9 cellular contexts compared by ENCODE assay signal in the genomic region with DNA sequence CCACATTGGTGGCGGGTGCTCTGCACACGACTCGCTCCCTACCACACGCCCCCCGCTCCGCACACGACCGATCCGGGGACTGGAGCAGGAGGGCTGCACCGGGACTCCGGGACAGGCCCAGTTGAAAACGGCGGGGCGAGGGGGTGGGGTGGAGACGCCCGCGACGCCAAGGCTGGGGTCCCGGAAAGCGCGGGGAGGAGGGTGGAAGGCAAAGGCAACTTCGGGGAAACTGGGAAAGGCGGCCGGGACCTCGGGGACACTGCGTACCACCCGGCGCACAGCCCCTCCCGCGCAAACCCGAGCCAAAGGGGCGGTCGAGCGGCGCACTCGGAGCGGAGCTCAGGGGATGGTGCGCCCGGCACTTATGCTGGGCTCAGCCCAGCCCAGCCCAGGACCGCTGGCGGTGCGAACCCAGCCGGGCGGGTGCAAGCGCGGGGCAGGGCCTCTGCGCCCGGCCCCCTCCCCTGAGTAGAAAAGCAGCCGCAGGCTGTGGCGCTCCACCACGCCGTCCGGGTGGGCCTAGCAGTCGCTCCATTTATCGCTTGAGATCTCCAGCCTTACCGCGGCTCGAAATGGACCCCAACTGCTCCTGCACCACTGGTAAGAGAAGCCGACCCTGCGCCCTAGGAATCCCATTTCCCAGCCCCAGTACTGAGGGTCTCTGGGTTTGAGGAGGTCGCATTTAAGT. TPM values are rescaled to one million over a fixed set of nuclear protein-coding genes. Genes with fewer than 3 reads are reported as not detected.
DNase-seq lines count a peak whose midpoint lies in the region; ATAC-seq, FAIRE-seq and TF ChIP-seq lines count a peak whose summit lies in the region.
"Had no signal": no experiment of that assay in that cellular context is flagged by ENCODE, and none has a peak within 500 bp of the region (broad histone marks: within the 10 kb centered on the region; RNA-seq: fewer than 3 reads in every experiment).

A gene (plus strand): TSS at position 500 of the 688 bp plus-strand sequence. CDS start 73 bp downstream, at position 573.

- H3K27ac ChIP-seq in cardiac muscle cell, result no peak within 1 kb of the TSS
- H3K27ac ChIP-seq in pancreas, result peak within 1 kb of the TSS; percentile 64 to 74 (median 68)

- peak; percentile 59 to 70 for ATAC-seq in activated T-cell treated with anti-CD3 and anti-CD28 coated beads, Interleukin-2, amount 50 U/mL, for 72 hours (replicated peaks in 1 of 2)
- peak; percentile 79 to 91 (median 88) for ATAC-seq in pancreas
- ATAC-seq in HG03469 (IDR thresholded peaks at IDR 0.05; ENCODE audit: unreplicated experiment), result no peak
- ATAC-seq in GM19397 (IDR thresholded peaks at IDR 0.05; ENCODE audit: unreplicated experiment), result no peak

- H3K9me3 ChIP-seq in cardiac muscle cell (ENCODE audit: low read depth), result no peaks in the 10 kb centered on the region
- no peaks in the 10 kb centered on the region for H3K9me3 ChIP-seq in pancreas

- peaks cover 71% of the 10 kb centered on the region for H3K27me3 Mint-ChIP-seq in activated T-cell treated with anti-CD3 and anti-CD28 coated beads, Interleukin-2, amount 50 U/mL, for 72 hours (ENCODE audit: low read depth)

- no peak for TF ChIP-seq CTCF in cardiac muscle cell (IDR thresholded peaks at IDR 0.05; ENCODE audit: low read depth, low read length)
- TF ChIP-seq CTCF in pancreas (IDR thresholded peaks at IDR 0.05), result no peak
- TF ChIP-seq CTCF in GM10248 (IDR thresholded peaks at IDR 0.05; ENCODE audit: control extremely low read depth, extremely low read depth, low read depth, missing control alignments), result no peak

- H3K9me3 Mint-ChIP-seq in activated T-cell treated with anti-CD3 and anti-CD28 coated beads, Interleukin-2, amount 50 U/mL, for 72 hours, result no peaks in the 10 kb centered on the region

- H3K36me3 ChIP-seq in cardiac muscle cell, result no peaks in the 10 kb centered on the region
- no peaks in the 10 kb centered on the region for H3K36me3 ChIP-seq in pancreas

- peak; percentile 72 for DNase-seq in DMS53 (lab: John Stamatoyannopoulos, UW)
- peak in 1 of 2 donors; percentile 39 for DNase-seq in activated T-cell treated with anti-CD3 and anti-CD28 coated beads, Interleukin-2, amount 50 U/mL, for 72 hours
- peak; percentile 21 to 28 for DNase-seq in cardiac muscle cell (ENCODE audit: low read depth in 1 of 2, low spot score in 1 of 2)
- peak in 5 of 6 donors; percentile 72 to 83 (median 73) for DNase-seq in pancreas
- no peak for DNase-seq in GM10248 (ENCODE audit: extremely low spot score)
- no peak for DNase-seq in DMS153 (lab: John Stamatoyannopoulos, UW)

- no peak within 1 kb of the TSS for H3K27ac Mint-ChIP-seq in activated T-cell treated with anti-CD3 and anti-CD28 coated beads, Interleukin-2, amount 50 U/mL, for 72 hours

- FAIRE-seq in pancreas (lab: Jason Lieb, UNC), result no peak
- FAIRE-seq: colon had no signal

- H3K4me1 ChIP-seq in cardiac muscle cell (ENCODE audit: low read depth) (no peaks in the 10 kb centered on the region), pancreas (peaks cover 0 to 2% (median 0%) of the 10 kb centered on the region in 3 donors)

- peaks cover 47% of the 10 kb centered on the region for H3K4me1 Mint-ChIP-seq in activated T-cell treated with anti-CD3 and anti-CD28 coated beads, Interleukin-2, amount 50 U/mL, for 72 hours (ENCODE audit: low read depth)

- peak within 1 kb of the TSS; percentile 20 for H3K4me3 ChIP-seq in cardiac muscle cell
- peak within 1 kb of the TSS; percentile 24 to 65 (median 50) for H3K4me3 ChIP-seq in pancreas

- intact Hi-C loops in pancreas (cut with DNase I), result no loop called here

- peak within 1 kb of the TSS; percentile 76 to 85 for H3K4me3 Mint-ChIP-seq in activated T-cell treated with anti-CD3 and anti-CD28 coated beads, Interleukin-2, amount 50 U/mL, for 72 hours

- WGBS in pancreas, 2 donors, result 2% methylated on average over 55 to 61 of the region's 61 CpGs

- peaks cover 100% of the 10 kb centered on the region for H3K27me3 ChIP-seq in cardiac muscle cell
- no peaks in the 10 kb centered on the region for H3K27me3 ChIP-seq in pancreas

- POLR2A ChIA-PET in GM10248 (lab: Yijun Ruan, JAX), result no interaction called here

- no peaks in the 10 kb centered on the region for H3K36me3 Mint-ChIP-seq in activated T-cell treated with anti-CD3 and anti-CD28 coated beads, Interleukin-2, amount 50 U/mL, for 72 hours (ENCODE audit: insufficient read depth in 2 of 2)

- CTCF ChIA-PET in GM10248 (lab: Yijun Ruan, JAX), result no interaction called here

RNA-seq across cellular contexts. Expression of the gene that starts here (rescaled TPM):
- under 1 TPM in 1 of 2 donors, not detected in 1; 0.91 TPM for total RNA-seq in activated T-cell treated with anti-CD3 and anti-CD28 coated beads, Interleukin-2, amount 50 U/mL, for 72 hours
- not detected in 2 replicates for total RNA-seq in cardiac muscle cell
- not detected in 2 replicates for polyA plus RNA-seq in cardiac muscle cell
- total RNA-seq in pancreas, result 10 to 100 TPM in 4 of 6 donors, 1 to 10 TPM in 2; 8.3 to 28.8 (median 11.9) TPM
- polyA plus RNA-seq in pancreas, result 10 to 100 TPM; 29.7 to 34.6 TPM

Comparison
In these comparisons a context has a peak if more than half of its experiments do, and no peak if none do; other contexts are left out.
1. RNA of the gene that starts here (polyA plus RNA-seq): 29.7 to 34.6 TPM in pancreas; not detected in cardiac muscle cell; every median in the first group is over 10 times any median in the second.
2. Peak in ATAC-seq in activated T-cell treated with anti-CD3 and anti-CD28 coated beads, Interleukin-2, amount 50 U/mL, for 72 hours; RNA of the gene not detected or under 1 TPM.
3. Peak in DNase-seq and H3K4me3 ChIP-seq in cardiac muscle cell; RNA of the gene not detected or under 1 TPM.
4. DNase-seq: peak in DMS53 (single experiment) and pancreas (5 of 6); none in GM10248 (single experiment) and DMS153 (single experiment).
5. ATAC-seq: peak in pancreas (4 of 4); none in HG03469 (single experiment) and GM19397 (single experiment).